ENCODE assay signal across 15 cellular contexts in genomic region chr12:91975891-91976290, GRCh38.
A peak's percentile ranks its signal among the peaks of the same experiment; 100 is the strongest.
DNase-seq lines count a peak whose midpoint lies in the region; ATAC-seq and TF ChIP-seq lines count a peak whose summit lies in the region.
"Had no signal": no experiment of that assay in that cellular context is flagged by ENCODE, and none has a peak within 500 bp of the region (broad histone marks: within the 10 kb centered on the region; RNA-seq: fewer than 3 reads in every experiment).

No MANE protein-coding gene starts in this region.

- peaks cover 4 to 16% of the 10 kb centered on the region in 2 donors for H3K36me3 Mint-ChIP-seq in CD4-positive, alpha-beta memory T cell
- peaks cover 0 to 12% (median 12%) of the 10 kb centered on the region in 3 donors for H3K36me3 Mint-ChIP-seq in naive thymus-derived CD8-positive, alpha-beta T cell
- H3K36me3 Mint-ChIP-seq in T-helper 2 cell treated with Interferon-gamma antibody and Interleukin-4, amounts not matched to agents 5 μg/mL and 100 μg/mL, for 36 hours (ENCODE audit: low read depth), result peaks cover 12% of the 10 kb centered on the region

- no peak for TF ChIP-seq POLR2A in uterus (IDR thresholded peaks at IDR 0.05)

- peak overlapping the region in 1 of 8 donors; percentile 17 for H3K4me3 Mint-ChIP-seq in CD4-positive, alpha-beta memory T cell
- peak overlapping the region in 1 of 10 donors; percentile 22 for H3K4me3 Mint-ChIP-seq in naive thymus-derived CD8-positive, alpha-beta T cell
- no peak overlapping the region for H3K4me3 Mint-ChIP-seq in T-helper 2 cell treated with Interferon-gamma antibody and Interleukin-4, amounts not matched to agents 5 μg/mL and 100 μg/mL, for 36 hours
- H3K4me3 Mint-ChIP-seq: B cell; CD8-positive, alpha-beta T cell; IgD-negative memory B cell had no signal

- H3K27ac ChIP-seq in CD4-positive, alpha-beta memory T cell (ENCODE audit: low read depth, low read length), result no peak overlapping the region
- H3K27ac ChIP-seq in uterus, result no peak overlapping the region
- H3K27ac ChIP-seq: HL-60 had no signal

- peaks cover 26% of the 10 kb centered on the region for H3K4me1 ChIP-seq in CD4-positive, alpha-beta memory T cell (ENCODE audit: insufficient read depth, low read length)
- no peaks in the 10 kb centered on the region for H3K4me1 ChIP-seq in uterus

- in situ Hi-C loops in astrocyte of the spinal cord (cut with HindIII; ENCODE audit: low sequenced_read_pairs), result no loop called here

- no peak overlapping the region for H3K4me3 ChIP-seq in CD4-positive, alpha-beta memory T cell (ENCODE audit: low read length in 2 of 2)
- H3K4me3 ChIP-seq in astrocyte of the spinal cord (ENCODE audit: low read depth, low read length) (no peak overlapping the region), uterus (no peak overlapping the region)

- H3K4me1 Mint-ChIP-seq in CD4-positive, alpha-beta memory T cell, result peaks cover 20 to 29% (median 26%) of the 10 kb centered on the region in 4 donors
- peaks cover 11 to 60% (median 47%) of the 10 kb centered on the region in 4 donors for H3K4me1 Mint-ChIP-seq in naive thymus-derived CD8-positive, alpha-beta T cell
- H3K4me1 Mint-ChIP-seq in T-helper 2 cell treated with Interferon-gamma antibody and Interleukin-4, amounts not matched to agents 5 μg/mL and 100 μg/mL, for 36 hours (ENCODE audit: low read depth), result peaks cover 17% of the 10 kb centered on the region
- H3K4me1 Mint-ChIP-seq: B cell, IgD-negative memory B cell had no signal

- no peaks in the 10 kb centered on the region for H3K27me3 ChIP-seq in CD4-positive, alpha-beta memory T cell (ENCODE audit: insufficient read depth, low read length)
- no peaks in the 10 kb centered on the region for H3K27me3 ChIP-seq in uterus

- H3K27ac Mint-ChIP-seq in CD4-positive, alpha-beta memory T cell, result peak overlapping the region in 6 of 7 donors; percentile 25 to 81 (median 64)
- H3K27ac Mint-ChIP-seq in naive thymus-derived CD8-positive, alpha-beta T cell, result peak overlapping the region in 8 of 10 donors; percentile 29 to 97 (median 64)
- H3K27ac Mint-ChIP-seq in T-helper 2 cell treated with Interferon-gamma antibody and Interleukin-4, amounts not matched to agents 5 μg/mL and 100 μg/mL, for 36 hours, result no peak overlapping the region
- H3K27ac Mint-ChIP-seq: B cell; CD8-positive, alpha-beta T cell; IgD-negative memory B cell had no signal

- no peak for DNase-seq in CD4-positive, alpha-beta memory T cell
- peak; percentile 69 for DNase-seq in HCEC 1CT
- peak; percentile 76 for DNase-seq in astrocyte of the spinal cord (ENCODE audit: low read depth, low spot score)
- no peak for DNase-seq in naive thymus-derived CD8-positive, alpha-beta T cell
- no peak for DNase-seq in T-helper 2 cell treated with Interferon-gamma antibody and Interleukin-4, amounts not matched to agents 5 μg/mL and 100 μg/mL, for 36 hours (ENCODE audit: low spot score)
- DNase-seq in stimulated activated CD4-positive, alpha-beta T cell treated with anti-CD3 and anti-CD28 coated beads, Interleukin-1b, Interleukin-23, amount 100 ng/mL, for 48 hours, result no peak
- no peak for DNase-seq in uterus
- DNase-seq: C1 segment of cervical spinal cord; CD8-positive, alpha-beta T cell; COR-L47; DND-41 had no signal

- H3K9me3 Mint-ChIP-seq in CD4-positive, alpha-beta memory T cell, result peaks cover 2 to 16% (median 13%) of the 10 kb centered on the region in 8 donors
- peaks cover 0 to 15% (median 10%) of the 10 kb centered on the region in 9 donors for H3K9me3 Mint-ChIP-seq in naive thymus-derived CD8-positive, alpha-beta T cell
- H3K9me3 Mint-ChIP-seq in T-helper 2 cell treated with Interferon-gamma antibody and Interleukin-4, amounts not matched to agents 5 μg/mL and 100 μg/mL, for 36 hours, result peaks cover 24% of the 10 kb centered on the region

- H3K9me3 ChIP-seq in CD4-positive, alpha-beta memory T cell (ENCODE audit: control insufficient read depth in 1 of 2, low read length in 2 of 2), result no peaks in the 10 kb centered on the region
- no peaks in the 10 kb centered on the region for H3K9me3 ChIP-seq in uterus

- ATAC-seq in naive thymus-derived CD8-positive, alpha-beta T cell, result no peak
- ATAC-seq: CD8-positive, alpha-beta T cell; HCT116 had no signal

- H3K27me3 Mint-ChIP-seq in CD4-positive, alpha-beta memory T cell, result no peaks in the 10 kb centered on the region
- H3K27me3 Mint-ChIP-seq in naive thymus-derived CD8-positive, alpha-beta T cell, result no peaks in the 10 kb centered on the region
- H3K27me3 Mint-ChIP-seq in T-helper 2 cell treated with Interferon-gamma antibody and Interleukin-4, amounts not matched to agents 5 μg/mL and 100 μg/mL, for 36 hours (ENCODE audit: low read depth), result no peaks in the 10 kb centered on the region
- H3K27me3 Mint-ChIP-seq: B cell had no signal

- intact Hi-C loops in CD4-positive, alpha-beta memory T cell (cut with micrococcal nuclease), result no loop called here
- intact Hi-C loops in uterus (cut with DNase I; ENCODE audit: low total_unique reads), result no loop called here

- H3K36me3 ChIP-seq in CD4-positive, alpha-beta memory T cell (ENCODE audit: insufficient read depth, low read length), result no peaks in the 10 kb centered on the region
- H3K36me3 ChIP-seq in uterus, result no peaks in the 10 kb centered on the region

- no peak for TF ChIP-seq CTCF in astrocyte of the spinal cord (IDR thresholded peaks at IDR 0.05; ENCODE audit: low read depth, low read length)
- TF ChIP-seq CTCF in uterus (IDR thresholded peaks at IDR 0.05), result no peak

- POLR2A ChIA-PET in CD4-positive, alpha-beta memory T cell (lab: Charles Lee; ENCODE audit: partially characterized antibody), result interaction anchor here (0.6 to 2.4 kb wide), 6 partner anchors 11 to 423 kb away, joined by 3 to 8 read pairs (median 4); no protein-coding TSS in a partner anchor
- POLR2A ChIA-PET in naive thymus-derived CD8-positive, alpha-beta T cell (lab: Charles Lee), result interaction anchor here (2.0 kb wide), 1 partner anchor 99 kb away, joined by 9 read pairs; no protein-coding TSS in a partner anchor

- CTCF ChIA-PET in CD4-positive, alpha-beta memory T cell (lab: Charles Lee; ENCODE audit: partially characterized antibody), result interaction anchor here (1.3 kb wide), 1 partner anchor 529 kb away, joined by 3 read pairs; no protein-coding TSS in a partner anchor

Comparison
In these comparisons a context has a peak if more than half of its experiments do, and no peak if none do; other contexts are left out.
1. DNase-seq: peak in HCEC 1CT (single experiment) and astrocyte of the spinal cord (single experiment); none in CD4-positive, alpha-beta memory T cell (0 of 5), naive thymus-derived CD8-positive, alpha-beta T cell (0 of 10), T-helper 2 cell treated with Interferon-gamma antibody and Interleukin-4, amounts not matched to agents 5 μg/mL and 100 μg/mL, for 36 hours (single experiment), stimulated activated CD4-positive, alpha-beta T cell treated with anti-CD3 and anti-CD28 coated beads, Interleukin-1b, Interleukin-23, amount 100 ng/mL, for 48 hours (single experiment) and uterus (0 of 2).